ENCODE assay signal across 8 cellular contexts in genomic region chr16:1964506-1965471, GRCh38. TPM values are rescaled to one million over a fixed set of nuclear protein-coding genes. Genes with fewer than 3 reads are reported as not detected.
DNase-seq lines count a peak whose midpoint lies in the region; ATAC-seq and TF ChIP-seq lines count a peak whose summit lies in the region.

RPS2 (minus strand) TSS chr16:1964826; CDS start chr16:1964625, 201 bp downstream.

- intact Hi-C loops in left lung (cut with DNase I), result no loop called here

- peak within 1 kb of the TSS; percentile 91 to 99 (median 97) for H3K4me2 ChIP-seq in BLaER1 treated with 17β-estradiol and CSF1 and Interleukin-3, amounts not matched to agents 10 nM and 100 nM

- H3K4me1 ChIP-seq in BLaER1 treated with 17β-estradiol and CSF1 and Interleukin-3, amounts not matched to agents 10 nM and 100 nM, result peaks cover 43 to 50% (median 47%) of the 10 kb centered on the region in 10 experiments
- peaks cover 26 to 58% of the 10 kb centered on the region in 2 donors for H3K4me1 ChIP-seq in left lung

- peaks cover 21 to 48% (median 32%) of the 10 kb centered on the region in 11 experiments for H3K36me3 ChIP-seq in BLaER1 treated with 17β-estradiol and CSF1 and Interleukin-3, amounts not matched to agents 10 nM and 100 nM
- peaks cover 0 to 29% of the 10 kb centered on the region in 2 donors for H3K36me3 ChIP-seq in left lung

- ATAC-seq in GM19372 (IDR thresholded peaks at IDR 0.05; ENCODE audit: low read depth, unreplicated experiment) (peak; percentile 83), HG03558 (IDR thresholded peaks at IDR 0.05; ENCODE audit: extremely low read depth, unreplicated experiment) (peak; percentile 70), left lung (peak; percentile 97)

- TF ChIP-seq CTCF in left lung (IDR thresholded peaks at IDR 0.05), result no peak

- peaks cover 32 to 60% (median 44%) of the 10 kb centered on the region in 11 experiments for H4K20me1 ChIP-seq in BLaER1 treated with 17β-estradiol and CSF1 and Interleukin-3, amounts not matched to agents 10 nM and 100 nM

- DNase-seq in NCI-H748 treated with DMSO at 0.1 percent for 48 hours (lab: John Stamatoyannopoulos, UW) (peak; percentile 84), dedifferentiated amniotic fluid mesenchymal stem cell (ENCODE audit: extremely low spot score) (peak; percentile 99), left lung (peak; percentile 98 to 99)
- DNase-seq in activated CD4-positive, alpha-beta T cell treated with anti-CD3 and anti-CD28 coated beads, Interleukin-2, amount 50 U/mL, for 24 hours (ENCODE audit: low read depth in 1 of 2, low spot score in 1 of 2), result peak; percentile 97
- DNase-seq in stimulated activated CD4-positive, alpha-beta T cell treated with anti-CD3 and anti-CD28 coated beads, Interleukin-2, amount 100 ng/mL, for 48 hours, result peak; percentile 97 to 99

- H3K9ac ChIP-seq in BLaER1 treated with 17β-estradiol and CSF1 and Interleukin-3, amounts not matched to agents 10 nM and 100 nM, result peak within 1 kb of the TSS; percentile 93 to 100 (median 97)

- H3K27ac ChIP-seq in BLaER1 treated with 17β-estradiol and CSF1 and Interleukin-3, amounts not matched to agents 10 nM and 100 nM, result peak within 1 kb of the TSS; percentile 90 to 99 (median 94)
- H3K27ac ChIP-seq in left lung, result peak within 1 kb of the TSS; percentile 93 to 97

- peak within 1 kb of the TSS; percentile 80 to 100 (median 90) for H3K4me3 ChIP-seq in BLaER1 treated with 17β-estradiol and CSF1 and Interleukin-3, amounts not matched to agents 10 nM and 100 nM
- H3K4me3 ChIP-seq in left lung, result peak within 1 kb of the TSS; percentile 90 to 95

- no peaks in the 10 kb centered on the region; a peak in 1 of 22 replicates for H3K9me3 ChIP-seq in BLaER1 treated with 17β-estradiol and CSF1 and Interleukin-3, amounts not matched to agents 10 nM and 100 nM (replicated peaks in 1 of 11)
- no peaks in the 10 kb centered on the region for H3K9me3 ChIP-seq in left lung

- H3K27me3 ChIP-seq in BLaER1 treated with 17β-estradiol and CSF1 and Interleukin-3, amounts not matched to agents 10 nM and 100 nM, result no peaks in the 10 kb centered on the region
- no peaks in the 10 kb centered on the region for H3K27me3 ChIP-seq in left lung

RNA-seq across cellular contexts. Expression of gene RPS2, which starts in this region (rescaled TPM):
- 1,000 to 10,000 TPM; 1,832 to 2,162 TPM for total RNA-seq in left lung

Comparison
In these comparisons a context has a peak if more than half of its experiments do, and no peak if none do; other contexts are left out.
1. Peak in every context shown above with its lines: DNase-seq, ATAC-seq, H3K4me3 ChIP-seq and H3K27ac ChIP-seq.